In the genomic region with DNA sequence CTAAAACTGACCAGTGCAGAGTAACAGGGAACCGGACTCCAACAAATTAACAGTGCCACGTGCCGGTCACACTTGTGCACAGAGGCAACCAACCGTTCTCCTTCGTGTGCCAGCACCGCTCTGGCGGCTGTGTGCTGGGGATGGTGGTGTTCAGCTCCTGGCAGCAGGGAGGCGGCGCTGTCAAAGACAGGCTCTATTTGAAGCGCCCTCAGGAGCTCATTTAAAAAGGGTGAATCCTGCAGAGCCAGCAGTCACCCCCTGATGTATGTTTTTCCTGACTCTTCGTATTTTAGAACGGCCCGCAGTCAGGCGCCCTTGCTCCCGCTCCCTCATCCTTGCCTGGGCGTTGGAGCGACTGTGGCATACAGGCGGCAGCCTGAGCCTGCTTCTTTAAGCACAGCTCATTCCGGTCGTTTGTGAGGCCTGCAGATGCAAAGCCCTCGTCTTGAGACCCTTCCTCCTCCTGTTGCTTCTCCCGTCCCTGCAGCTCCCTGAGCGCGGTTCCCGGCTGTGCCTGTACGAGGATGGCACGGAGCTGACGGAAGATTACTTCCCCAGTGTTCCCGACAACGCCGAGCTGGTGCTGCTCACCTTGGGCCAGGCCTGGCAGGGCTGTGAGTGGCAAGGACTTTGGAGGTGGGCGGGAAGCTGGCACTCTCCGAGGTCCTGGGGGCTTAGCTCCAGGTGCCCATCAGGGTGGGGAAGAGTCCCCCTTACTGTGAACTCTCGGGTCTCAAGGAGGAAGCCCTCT, we compare ENCODE assay signal across 1 cellular context.
TF ChIP-seq lines count a peak whose summit lies in the region.

No MANE protein-coding gene starts in this region.

TF ChIP-seq in endothelial cell of umbilical vein, 7 proteins besides CTCF, POLR2A, EP300 and RAD21:
- no peak for TF ChIP-seq FOS (IDR thresholded peaks at IDR 0.05; ENCODE audit: borderline replicate concordance, insufficient read depth, low read length)
- TF ChIP-seq, protein P1, sequence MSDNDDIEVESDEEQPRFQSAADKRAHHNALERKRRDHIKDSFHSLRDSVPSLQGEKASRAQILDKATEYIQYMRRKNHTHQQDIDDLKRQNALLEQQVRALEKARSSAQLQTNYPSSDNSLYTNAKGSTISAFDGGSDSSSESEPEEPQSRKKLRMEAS (IDR thresholded peaks at IDR 0.05; ENCODE audit: insufficient read depth, insufficient read length) = no peak
- TF ChIP-seq JUN (IDR thresholded peaks at IDR 0.05; ENCODE audit: borderline replicate concordance, insufficient read depth, insufficient read length, low read depth) = no peak
- TF ChIP-seq GATA2 (IDR thresholded peaks at IDR 0.05; ENCODE audit: insufficient read depth, insufficient read length, low read depth, low read length) = no peak
- TF ChIP-seq MYC (IDR thresholded peaks at IDR 0.05; ENCODE audit: low read depth, low read length) = no peak
- no peak for TF ChIP-seq EZH2 (IDR thresholded peaks at IDR 0.05; ENCODE audit: borderline replicate concordance, low read depth, low read length, severe bottlenecking)
- no peak for TF ChIP-seq POLR2AphosphoS5 (IDR thresholded peaks at IDR 0.05; ENCODE audit: insufficient read depth, low read depth, low read length)
TF ChIP-seq in endothelial cell of umbilical vein: peak in this region for 0.
